2 cellular contexts compared by ENCODE assay signal in the genomic region with DNA sequence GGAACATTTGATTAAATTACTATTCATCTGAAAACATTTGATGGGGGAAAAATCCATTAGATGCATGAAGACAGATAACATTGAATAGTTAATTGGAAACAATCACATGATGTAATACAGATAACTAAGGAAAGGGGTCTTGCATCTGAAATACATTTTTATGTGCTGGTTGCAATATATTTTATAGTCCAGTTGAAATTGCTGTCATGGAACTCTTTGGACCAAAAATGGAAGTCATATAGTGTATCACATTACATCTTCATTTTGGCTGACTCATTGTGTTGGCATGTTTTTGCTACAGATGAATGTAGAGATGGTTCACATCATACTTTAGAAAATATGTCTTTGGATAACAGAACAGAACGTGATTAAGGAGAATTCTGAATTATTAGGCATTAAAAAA.
TF ChIP-seq lines count a peak whose summit lies in the region.

No MANE protein-coding gene starts in this region.

TF ChIP-seq in GM23338, 12 proteins besides CTCF, POLR2A, EP300 and RAD21:
- TF ChIP-seq, protein P1, sequence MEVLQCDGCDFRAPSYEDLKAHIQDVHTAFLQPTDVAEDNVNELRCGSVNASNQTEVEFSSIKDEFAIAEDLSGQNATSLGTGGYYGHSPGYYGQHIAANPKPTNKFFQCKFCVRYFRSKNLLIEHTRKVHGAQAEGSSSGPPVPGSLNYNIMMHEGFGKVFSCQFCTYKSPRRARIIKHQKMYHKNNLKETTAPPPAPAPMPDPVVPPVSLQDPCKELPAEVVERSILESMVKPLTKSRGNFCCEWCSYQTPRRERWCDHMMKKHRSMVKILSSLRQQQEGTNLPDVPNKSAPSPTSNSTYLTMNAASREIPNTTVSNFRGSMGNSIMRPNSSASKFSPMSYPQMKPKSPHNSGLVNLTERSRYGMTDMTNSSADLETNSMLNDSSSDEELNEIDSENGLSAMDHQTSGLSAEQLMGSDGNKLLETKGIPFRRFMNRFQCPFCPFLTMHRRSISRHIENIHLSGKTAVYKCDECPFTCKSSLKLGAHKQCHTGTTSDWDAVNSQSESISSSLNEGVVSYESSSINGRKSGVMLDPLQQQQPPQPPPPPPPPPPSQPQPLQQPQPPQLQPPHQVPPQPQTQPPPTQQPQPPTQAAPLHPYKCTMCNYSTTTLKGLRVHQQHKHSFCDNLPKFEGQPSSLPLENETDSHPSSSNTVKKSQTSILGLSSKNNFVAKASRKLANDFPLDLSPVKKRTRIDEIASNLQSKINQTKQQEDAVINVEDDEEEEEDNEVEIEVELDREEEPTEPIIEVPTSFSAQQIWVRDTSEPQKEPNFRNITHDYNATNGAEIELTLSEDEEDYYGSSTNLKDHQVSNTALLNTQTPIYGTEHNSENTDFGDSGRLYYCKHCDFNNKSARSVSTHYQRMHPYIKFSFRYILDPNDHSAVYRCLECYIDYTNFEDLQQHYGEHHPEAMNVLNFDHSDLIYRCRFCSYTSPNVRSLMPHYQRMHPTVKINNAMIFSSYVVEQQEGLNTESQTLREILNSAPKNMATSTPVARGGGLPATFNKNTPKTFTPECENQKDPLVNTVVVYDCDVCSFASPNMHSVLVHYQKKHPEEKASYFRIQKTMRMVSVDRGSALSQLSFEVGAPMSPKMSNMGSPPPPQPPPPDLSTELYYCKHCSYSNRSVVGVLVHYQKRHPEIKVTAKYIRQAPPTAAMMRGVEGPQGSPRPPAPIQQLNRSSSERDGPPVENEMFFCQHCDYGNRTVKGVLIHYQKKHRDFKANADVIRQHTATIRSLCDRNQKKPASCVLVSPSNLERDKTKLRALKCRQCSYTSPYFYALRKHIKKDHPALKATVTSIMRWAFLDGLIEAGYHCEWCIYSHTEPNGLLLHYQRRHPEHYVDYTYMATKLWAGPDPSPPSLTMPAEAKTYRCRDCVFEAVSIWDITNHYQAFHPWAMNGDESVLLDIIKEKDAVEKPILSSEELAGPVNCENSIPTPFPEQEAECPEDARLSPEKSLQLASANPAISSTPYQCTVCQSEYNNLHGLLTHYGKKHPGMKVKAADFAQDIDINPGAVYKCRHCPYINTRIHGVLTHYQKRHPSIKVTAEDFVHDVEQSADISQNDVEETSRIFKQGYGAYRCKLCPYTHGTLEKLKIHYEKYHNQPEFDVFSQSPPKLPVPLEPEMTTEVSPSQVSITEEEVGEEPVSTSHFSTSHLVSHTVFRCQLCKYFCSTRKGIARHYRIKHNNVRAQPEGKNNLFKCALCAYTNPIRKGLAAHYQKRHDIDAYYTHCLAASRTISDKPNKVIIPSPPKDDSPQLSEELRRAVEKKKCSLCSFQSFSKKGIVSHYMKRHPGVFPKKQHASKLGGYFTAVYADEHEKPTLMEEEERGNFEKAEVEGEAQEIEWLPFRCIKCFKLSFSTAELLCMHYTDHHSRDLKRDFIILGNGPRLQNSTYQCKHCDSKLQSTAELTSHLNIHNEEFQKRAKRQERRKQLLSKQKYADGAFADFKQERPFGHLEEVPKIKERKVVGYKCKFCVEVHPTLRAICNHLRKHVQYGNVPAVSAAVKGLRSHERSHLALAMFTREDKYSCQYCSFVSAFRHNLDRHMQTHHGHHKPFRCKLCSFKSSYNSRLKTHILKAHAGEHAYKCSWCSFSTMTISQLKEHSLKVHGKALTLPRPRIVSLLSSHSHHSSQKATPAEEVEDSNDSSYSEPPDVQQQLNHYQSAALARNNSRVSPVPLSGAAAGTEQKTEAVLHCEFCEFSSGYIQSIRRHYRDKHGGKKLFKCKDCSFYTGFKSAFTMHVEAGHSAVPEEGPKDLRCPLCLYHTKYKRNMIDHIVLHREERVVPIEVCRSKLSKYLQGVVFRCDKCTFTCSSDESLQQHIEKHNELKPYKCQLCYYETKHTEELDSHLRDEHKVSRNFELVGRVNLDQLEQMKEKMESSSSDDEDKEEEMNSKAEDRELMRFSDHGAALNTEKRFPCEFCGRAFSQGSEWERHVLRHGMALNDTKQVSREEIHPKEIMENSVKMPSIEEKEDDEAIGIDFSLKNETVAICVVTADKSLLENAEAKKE (CRISPR knock-in tag; IDR thresholded peaks at IDR 0.05) = no peak
- TF ChIP-seq EZH2 (IDR thresholded peaks at IDR 0.05; ENCODE audit: low read depth, unreplicated experiment) (no peak), NANOG (IDR thresholded peaks at IDR 0.05; ENCODE audit: borderline replicate concordance) (no peak), JUNB (IDR thresholded peaks at IDR 0.05; ENCODE audit: unreplicated experiment) (no peak), CREB1 (CRISPR knock-in tag; IDR thresholded peaks at IDR 0.05; ENCODE audit: low read depth) (no peak), STAT1 (IDR thresholded peaks at IDR 0.05; ENCODE audit: unreplicated experiment) (no peak), POLR2AphosphoS5 (IDR thresholded peaks at IDR 0.05; ENCODE audit: low read depth) (no peak)

TF ChIP-seq in SK-N-SH, 30 proteins besides CTCF, POLR2A, EP300 and RAD21 (continued from another document):
- TF ChIP-seq TEAD4 (IDR thresholded peaks at IDR 0.05; ENCODE audit: borderline replicate concordance, insufficient read depth) (peak; percentile 60; the same call in 1 of the 2 replicates), NRF1 (IDR thresholded peaks at IDR 0.05; ENCODE audit: low read depth, low read length) (no peak), MEF2A (IDR thresholded peaks at IDR 0.05; ENCODE audit: borderline replicate concordance, low read depth) (no peak), SMC3 (IDR thresholded peaks at IDR 0.05; ENCODE audit: low read depth, low read length) (no peak), RCOR1 (IDR thresholded peaks at IDR 0.05; ENCODE audit: low read length) (peak; percentile 51), RXRA (IDR thresholded peaks at IDR 0.05; ENCODE audit: borderline replicate concordance, low read depth) (peak; percentile 31; the same call in 1 of the 2 replicates), POLR2AphosphoS5 (IDR thresholded peaks at IDR 0.05; ENCODE audit: low read depth, low read length) (peak; percentile 57; the same call in 1 of the 2 replicates), NFIC (IDR thresholded peaks at IDR 0.05; ENCODE audit: borderline replicate concordance) (peak; percentile 51; the same call in 1 of the 2 replicates), ELF1 (IDR thresholded peaks at IDR 0.05) (no peak), GATA2 (CRISPR knock-in tag; IDR thresholded peaks at IDR 0.05) (peak; percentile 57), CHD2 (IDR thresholded peaks at IDR 0.05; ENCODE audit: low read length, partially characterized antibody) (no peak), MXI1 (IDR thresholded peaks at IDR 0.05; ENCODE audit: low read depth, low read length) (no peak), FOXM1 (IDR thresholded peaks at IDR 0.05; ENCODE audit: low read depth) (no peak), YY1 (IDR thresholded peaks at IDR 0.05; ENCODE audit: low read depth) (peak; percentile 73; the same call in 1 of the 2 replicates), TAF1 (IDR thresholded peaks at IDR 0.05; ENCODE audit: borderline replicate concordance, low read depth, low read length) (no peak), RFX5 (IDR thresholded peaks at IDR 0.05; ENCODE audit: low read length) (no peak), JUND (IDR thresholded peaks at IDR 0.05) (peak; percentile 96), GABPA (IDR thresholded peaks at IDR 0.05; ENCODE audit: low read depth) (no peak), EZH2phosphoT487 (IDR thresholded peaks at IDR 0.05; ENCODE audit: borderline replicate concordance, low read depth) (no peak), FOXJ3 (CRISPR knock-in tag; IDR thresholded peaks at IDR 0.05) (no peak), TCF12 (IDR thresholded peaks at IDR 0.05) (peak; percentile 84), SIN3A (IDR thresholded peaks at IDR 0.05; ENCODE audit: borderline replicate concordance, low read depth, low read length) (no peak)
- TF ChIP-seq, protein P2, sequence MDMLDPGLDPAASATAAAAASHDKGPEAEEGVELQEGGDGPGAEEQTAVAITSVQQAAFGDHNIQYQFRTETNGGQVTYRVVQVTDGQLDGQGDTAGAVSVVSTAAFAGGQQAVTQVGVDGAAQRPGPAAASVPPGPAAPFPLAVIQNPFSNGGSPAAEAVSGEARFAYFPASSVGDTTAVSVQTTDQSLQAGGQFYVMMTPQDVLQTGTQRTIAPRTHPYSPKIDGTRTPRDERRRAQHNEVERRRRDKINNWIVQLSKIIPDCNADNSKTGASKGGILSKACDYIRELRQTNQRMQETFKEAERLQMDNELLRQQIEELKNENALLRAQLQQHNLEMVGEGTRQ (IDR thresholded peaks at IDR 0.05; ENCODE audit: borderline replicate concordance, low read depth, low read length) = no peak
- TF ChIP-seq, protein P3, sequence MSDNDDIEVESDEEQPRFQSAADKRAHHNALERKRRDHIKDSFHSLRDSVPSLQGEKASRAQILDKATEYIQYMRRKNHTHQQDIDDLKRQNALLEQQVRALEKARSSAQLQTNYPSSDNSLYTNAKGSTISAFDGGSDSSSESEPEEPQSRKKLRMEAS (IDR thresholded peaks at IDR 0.05; ENCODE audit: low read depth) = no peak
- TF ChIP-seq, protein P4, sequence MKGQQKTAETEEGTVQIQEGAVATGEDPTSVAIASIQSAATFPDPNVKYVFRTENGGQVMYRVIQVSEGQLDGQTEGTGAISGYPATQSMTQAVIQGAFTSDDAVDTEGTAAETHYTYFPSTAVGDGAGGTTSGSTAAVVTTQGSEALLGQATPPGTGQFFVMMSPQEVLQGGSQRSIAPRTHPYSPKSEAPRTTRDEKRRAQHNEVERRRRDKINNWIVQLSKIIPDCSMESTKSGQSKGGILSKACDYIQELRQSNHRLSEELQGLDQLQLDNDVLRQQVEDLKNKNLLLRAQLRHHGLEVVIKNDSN (IDR thresholded peaks at IDR 0.05; ENCODE audit: borderline replicate concordance, low read depth) = no peak
- TF ChIP-seq, protein P5, sequence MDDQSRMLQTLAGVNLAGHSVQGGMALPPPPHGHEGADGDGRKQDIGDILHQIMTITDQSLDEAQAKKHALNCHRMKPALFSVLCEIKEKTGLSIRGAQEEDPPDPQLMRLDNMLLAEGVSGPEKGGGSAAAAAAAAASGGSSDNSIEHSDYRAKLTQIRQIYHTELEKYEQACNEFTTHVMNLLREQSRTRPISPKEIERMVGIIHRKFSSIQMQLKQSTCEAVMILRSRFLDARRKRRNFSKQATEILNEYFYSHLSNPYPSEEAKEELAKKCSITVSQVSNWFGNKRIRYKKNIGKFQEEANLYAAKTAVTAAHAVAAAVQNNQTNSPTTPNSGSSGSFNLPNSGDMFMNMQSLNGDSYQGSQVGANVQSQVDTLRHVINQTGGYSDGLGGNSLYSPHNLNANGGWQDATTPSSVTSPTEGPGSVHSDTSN (IDR thresholded peaks at IDR 0.05) = peak; percentile 79
